ENCODE assay signal across 18 cellular contexts in the genomic region with DNA sequence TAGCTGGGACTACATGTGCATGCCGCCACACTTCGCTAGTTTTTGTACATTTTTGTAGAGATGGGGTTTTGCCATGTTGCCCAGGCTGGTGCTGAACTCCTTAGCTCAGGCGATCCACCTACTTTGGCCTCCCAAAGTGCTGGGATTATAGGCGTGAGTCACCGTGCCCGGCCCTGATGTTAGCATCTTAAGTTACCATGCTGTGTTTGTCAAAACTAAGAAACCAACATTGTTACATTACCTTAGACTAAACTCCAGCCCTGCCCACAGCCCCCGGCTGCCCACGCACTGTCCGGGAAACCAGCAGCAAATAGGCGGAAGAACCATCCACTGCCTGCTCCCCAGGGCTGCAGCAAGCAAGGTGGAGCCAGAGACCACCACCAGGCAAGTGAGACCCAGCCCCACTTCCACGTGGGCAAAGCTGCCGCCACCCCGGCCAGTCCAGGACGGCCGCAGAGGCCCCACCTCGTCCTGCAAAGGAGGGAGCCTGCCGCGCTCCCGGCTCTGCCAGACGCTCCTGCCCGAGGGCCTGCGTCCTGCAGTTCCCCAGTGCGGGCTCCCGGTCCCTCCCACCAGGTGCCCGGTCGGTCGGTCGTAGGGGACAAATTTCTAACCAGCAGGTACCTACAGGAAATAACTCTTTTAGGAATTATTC. TPM values are rescaled to one million over a fixed set of nuclear protein-coding genes. Genes with fewer than 3 reads are reported as not detected.
DNase-seq lines count a peak whose midpoint lies in the region; ATAC-seq and TF ChIP-seq lines count a peak whose summit lies in the region.
"Had no signal": no experiment of that assay in that cellular context is flagged by ENCODE, and none has a peak within 500 bp of the region (broad histone marks: within the 10 kb centered on the region; RNA-seq: fewer than 3 reads in every experiment).

No MANE protein-coding gene starts in this region.

- H3K27ac ChIP-seq in H9 (ENCODE audit: insufficient read length, low read depth, low read length) (no peak overlapping the region), esophagus squamous epithelium (peak overlapping the region; percentile 38 to 81 (median 64)), body of pancreas (no peak overlapping the region)
- H3K27ac ChIP-seq: C4-2B had no signal

- no peaks in the 10 kb centered on the region for H3K23me2 ChIP-seq in H9 (ENCODE audit: insufficient read length, low read depth, low read length, poor library complexity, severe bottlenecking)

- CTCF ChIA-PET in WTC11 (lab: Charles Lee): interaction anchor here (0.6 kb wide), 1 partner anchor 141 kb away, joined by 5 read pairs; no protein-coding TSS in a partner anchor

- no peaks in the 10 kb centered on the region for H3K36me3 Mint-ChIP-seq in H9 (ENCODE audit: insufficient read depth in 1 of 3, low read depth in 3 of 3)
- no peaks in the 10 kb centered on the region for H3K36me3 Mint-ChIP-seq in WTC11

- WGBS in H9 (ENCODE audit: extremely low coverage, insufficient read length, low lambda C conversion rate): no CpG with 5 or more reads among the region's 28 CpGs
- WGBS in esophagus squamous epithelium, 2 donors: 78 to 92% methylated on average over 9 to 13 of the region's 28 CpGs
- 80 to 96% methylated on average over 25 of the region's 28 CpGs for WGBS in body of pancreas, 2 donors

- no peak overlapping the region for H2BK120ac ChIP-seq in H9 (ENCODE audit: low read depth, low read length, poor library complexity, severe bottlenecking)

- no peak overlapping the region for H3K4me2 ChIP-seq in H9 (ENCODE audit: insufficient read depth, insufficient read length, low read length)

- no peak overlapping the region for H2BK20ac ChIP-seq in H9 (ENCODE audit: low read depth, low read length, poor library complexity, severe bottlenecking)

- H3K4me3 Mint-ChIP-seq in H9: no peak overlapping the region
- H3K4me3 Mint-ChIP-seq in WTC11: no peak overlapping the region

- H3K4me1 Mint-ChIP-seq in H9 (no peaks in the 10 kb centered on the region), WTC11 (0 out of 2 replicates have a peak, but pooled peaks cover 2% of the 10 kb centered on the region)

- no peak for TF ChIP-seq CTCF in BE2C (IDR thresholded peaks at IDR 0.05; ENCODE audit: low read depth, low read length)
- TF ChIP-seq CTCF in H9 (conservative IDR thresholded peaks at IDR 0.05): no peak
- no peak for TF ChIP-seq CTCF in WTC11 (IDR thresholded peaks at IDR 0.05)
- no peak for TF ChIP-seq CTCF in esophagus squamous epithelium (IDR thresholded peaks at IDR 0.05)
- TF ChIP-seq CTCF in body of pancreas (IDR thresholded peaks at IDR 0.05): no peak

- no peak overlapping the region for H3K4me3 ChIP-seq in BE2C (ENCODE audit: low read depth, low read length)
- H3K4me3 ChIP-seq in esophagus squamous epithelium: no peak overlapping the region
- no peak overlapping the region for H3K4me3 ChIP-seq in body of pancreas

- ATAC-seq in WTC11 (peak; percentile 75), HG02885 (IDR thresholded peaks at IDR 0.05; ENCODE audit: poor library complexity, unreplicated experiment) (no peak), body of pancreas (no peak)
- ATAC-seq: HCT116, Panc1 had no signal

- H3K9ac ChIP-seq in H9 (ENCODE audit: extremely low read depth, insufficient read length, low read length): no peak overlapping the region

- H2AK5ac ChIP-seq in H9 (ENCODE audit: insufficient read length, low read length): no peak overlapping the region

- H4K5ac ChIP-seq in H9 (ENCODE audit: insufficient read length, low read depth, low read length): no peak overlapping the region

- H3T11ph ChIP-seq in H9 (ENCODE audit: low read length): no peak overlapping the region

- DNase-seq in BE2C (peak; percentile 12), H9 (peak; percentile 43), WTC11 (ENCODE audit: low spot score) (peak; percentile 11), esophagus squamous epithelium (lab: John Stamatoyannopoulos, UW) (no peak), G401 (ENCODE audit: low spot score) (no peak), body of pancreas (no peak), AG20443 (ENCODE audit: low spot score) (no peak)
- DNase-seq: DMS 273 treated with DMSO at 0.1 percent for 48 hours, KG1, NCI-H1092, NCI-H146, NCI-H2081, NCI-H510A treated with DMSO at 0.1 percent for 48 hours, SIG-M5 had no signal

- intact Hi-C loops in esophagus squamous epithelium (cut with DNase I) (no loop called here), body of pancreas (cut with DNase I) (no loop called here)

- no peak overlapping the region for H2BK15ac ChIP-seq in H9 (ENCODE audit: low read depth, low read length)

- H3K9me3 Mint-ChIP-seq in H9: no peaks in the 10 kb centered on the region
- H3K9me3 Mint-ChIP-seq in WTC11: no peaks in the 10 kb centered on the region

- H2AFZ ChIP-seq in H9 (ENCODE audit: low read length): no peak overlapping the region

- H2BK12ac ChIP-seq in H9 (ENCODE audit: insufficient read length, low read depth, low read length): no peak overlapping the region

- in situ Hi-C loops in G401 (cut with HindIII; ENCODE audit: low sequenced_read_pairs): no loop called here

- H4K91ac ChIP-seq in H9 (ENCODE audit: insufficient read length, low read depth, low read length): no peak overlapping the region

- no peak overlapping the region for H4K8ac ChIP-seq in H9 (replicated peaks; ENCODE audit: insufficient read length, low read depth, low read length)

- TF ChIP-seq POLR2A in esophagus squamous epithelium (IDR thresholded peaks at IDR 0.05) (no peak), body of pancreas (IDR thresholded peaks at IDR 0.05) (no peak)

- H3K27me3 ChIP-seq in BE2C (no peaks in the 10 kb centered on the region), H9 (ENCODE audit: insufficient read depth, low read length) (no peaks in the 10 kb centered on the region), esophagus squamous epithelium (no peaks in the 10 kb centered on the region), body of pancreas (no peaks in the 10 kb centered on the region)

- H3K23ac ChIP-seq in H9 (ENCODE audit: insufficient read length, low read depth, low read length): no peak overlapping the region

- POLR2A ChIA-PET in WTC11 (lab: Charles Lee): no interaction called here

- no peaks in the 10 kb centered on the region for H3K36me3 ChIP-seq in BE2C
- no peaks in the 10 kb centered on the region for H3K36me3 ChIP-seq in esophagus squamous epithelium
- H3K36me3 ChIP-seq in body of pancreas (replicated peaks in 1 of 2; ENCODE audit: insufficient read depth in 1 of 2, low read depth in 2 of 2): no peaks in the 10 kb centered on the region

- H3K79me2 ChIP-seq in H9 (ENCODE audit: insufficient read depth, low read length): no peaks in the 10 kb centered on the region

- H3K9me3 ChIP-seq in BE2C: no peaks in the 10 kb centered on the region
- H3K9me3 ChIP-seq in H9 (ENCODE audit: control insufficient read depth, low read depth, low read length): no peaks in the 10 kb centered on the region
- no peaks in the 10 kb centered on the region for H3K9me3 ChIP-seq in esophagus squamous epithelium
- no peaks in the 10 kb centered on the region for H3K9me3 ChIP-seq in body of pancreas

- no peak overlapping the region for H3K4ac ChIP-seq in H9 (ENCODE audit: low read depth, low read length)

- H3K18ac ChIP-seq in H9 (ENCODE audit: insufficient read length, low read depth, low read length): no peak overlapping the region

- H3K79me1 ChIP-seq in H9 (ENCODE audit: insufficient read depth, low read depth, low read length, poor library complexity, severe bottlenecking): no peaks in the 10 kb centered on the region

- no peak overlapping the region for H3K27ac Mint-ChIP-seq in H9
- no peak overlapping the region for H3K27ac Mint-ChIP-seq in WTC11

- no peak overlapping the region for H2BK5ac ChIP-seq in H9 (ENCODE audit: insufficient read length, low read length)

- H3K27me3 Mint-ChIP-seq in H9 (ENCODE audit: low read depth): no peaks in the 10 kb centered on the region
- no peaks in the 10 kb centered on the region for H3K27me3 Mint-ChIP-seq in WTC11 (ENCODE audit: low read depth)

- no peaks in the 10 kb centered on the region for H3K4me1 ChIP-seq in BE2C
- H3K4me1 ChIP-seq in H9 (ENCODE audit: insufficient read depth, low read length): no peaks in the 10 kb centered on the region
- H3K4me1 ChIP-seq in esophagus squamous epithelium: peaks cover 0 to 44% (median 11%) of the 10 kb centered on the region in 3 donors
- no peaks in the 10 kb centered on the region for H3K4me1 ChIP-seq in body of pancreas

- H3K56ac ChIP-seq in H9 (ENCODE audit: insufficient read length, low read depth, low read length): no peak overlapping the region

- no peaks in the 10 kb centered on the region for H4K20me1 ChIP-seq in H9 (ENCODE audit: control insufficient read depth, insufficient read depth, insufficient read length)

- no peak overlapping the region for H3K14ac ChIP-seq in H9 (ENCODE audit: insufficient read depth, low read length)

TF ChIP-seq in WTC11, 78 proteins besides CTCF, POLR2A, EP300 and RAD21 (continues in another document):
- TF ChIP-seq NR1H2 (CRISPR knock-in tag; IDR thresholded peaks at IDR 0.05): no peak
- TF ChIP-seq FOXP4 (CRISPR knock-in tag; IDR thresholded peaks at IDR 0.05): no peak

RNA-seq across cellular contexts. Expression of gene TXN, which starts 35.7 kb away (rescaled TPM):
- polyA plus RNA-seq in BE2C (2012; ENCODE audit: insufficient read depth, insufficient read length, low read depth): 176 TPM
- total RNA-seq in H9 (2021) (280 and 282 TPM in 2 replicates), WTC11 (2021) (245 to 265 TPM (median 263 TPM) in 3 replicates), esophagus squamous epithelium (100 to 1,000 TPM; 472 to 921 (median 819) TPM), body of pancreas (10 to 100 TPM; 40.2 to 93.1 TPM)
- total RNA-seq in G401 (2014; rRNA removed; shearing (Covaris generic)): 323 and 340 TPM in 2 replicates

RNA-seq across cellular contexts. Expression of gene TXNDC8, which starts 45.6 kb away (rescaled TPM):
- polyA plus RNA-seq in BE2C (2012; ENCODE audit: insufficient read depth, insufficient read length, low read depth): not detected
- not detected in 2 replicates for total RNA-seq in H9 (2021)
- total RNA-seq in WTC11 (2021): not detected in 3 replicates
- total RNA-seq in esophagus squamous epithelium: not detected
- total RNA-seq in G401 (2014; rRNA removed; shearing (Covaris generic)): not detected in 2 replicates
- not detected for total RNA-seq in body of pancreas

Comparison
In these comparisons a context has a peak if more than half of its experiments do, and no peak if none do; other contexts are left out.
1. DNase-seq: peak in BE2C (single experiment), H9 (single experiment) and WTC11 (single experiment); none in esophagus squamous epithelium (single experiment), G401 (single experiment), body of pancreas (0 of 4) and AG20443 (single experiment).
2. H3K27ac ChIP-seq: peak in esophagus squamous epithelium (4 of 4); none in H9 (single experiment) and body of pancreas (0 of 4).